Comparison of ENCODE assay signal across 15 cellular contexts in genomic region chr18:75454022-75454795, GRCh38. TPM values are rescaled to one million over a fixed set of nuclear protein-coding genes. Genes with fewer than 3 reads are reported as not detected.
DNase-seq lines count a peak whose midpoint lies in the region; ATAC-seq and TF ChIP-seq lines count a peak whose summit lies in the region.
"Had no signal": no experiment of that assay in that cellular context is flagged by ENCODE, and none has a peak within 500 bp of the region (broad histone marks: within the 10 kb centered on the region; RNA-seq: fewer than 3 reads in every experiment).

No MANE protein-coding gene starts in this region.

- peaks cover 10% of the 10 kb centered on the region for H3K9me3 Mint-ChIP-seq in activated naive CD8-positive, alpha-beta T cell (ENCODE audit: low read depth)
- H3K9me3 Mint-ChIP-seq in activated naive CD8-positive, alpha-beta T cell treated with anti-CD3 and anti-CD28 coated beads, Interleukin-2, amount 50 U/mL, for 24 hours: peaks cover 16% of the 10 kb centered on the region
- H3K9me3 Mint-ChIP-seq in progenitor cell of endocrine pancreas (ENCODE audit: low read depth): peaks cover 17% of the 10 kb centered on the region

- H3K4me1 Mint-ChIP-seq in activated naive CD8-positive, alpha-beta T cell (ENCODE audit: low read depth): peaks cover 11% of the 10 kb centered on the region
- H3K4me1 Mint-ChIP-seq in activated naive CD8-positive, alpha-beta T cell treated with anti-CD3 and anti-CD28 coated beads, Interleukin-2, amount 50 U/mL, for 24 hours: peaks cover 10% of the 10 kb centered on the region
- peaks cover 20% of the 10 kb centered on the region for H3K4me1 Mint-ChIP-seq in progenitor cell of endocrine pancreas (ENCODE audit: low read depth)

- peaks cover 3% of the 10 kb centered on the region for H3K36me3 Mint-ChIP-seq in activated naive CD8-positive, alpha-beta T cell
- peaks cover 2% of the 10 kb centered on the region for H3K36me3 Mint-ChIP-seq in activated naive CD8-positive, alpha-beta T cell treated with anti-CD3 and anti-CD28 coated beads, Interleukin-2, amount 50 U/mL, for 24 hours (ENCODE audit: low read depth)
- peaks cover 13% of the 10 kb centered on the region for H3K36me3 Mint-ChIP-seq in progenitor cell of endocrine pancreas (ENCODE audit: insufficient read depth)

- no peak overlapping the region for H3K27ac Mint-ChIP-seq in activated naive CD8-positive, alpha-beta T cell
- H3K27ac Mint-ChIP-seq in activated naive CD8-positive, alpha-beta T cell treated with anti-CD3 and anti-CD28 coated beads, Interleukin-2, amount 50 U/mL, for 24 hours: no peak overlapping the region
- peak overlapping the region; percentile 92 for H3K27ac Mint-ChIP-seq in progenitor cell of endocrine pancreas
- H3K27ac Mint-ChIP-seq: H9 had no signal

- no peak for ATAC-seq in activated naive CD8-positive, alpha-beta T cell treated with anti-CD3 and anti-CD28 coated beads, Interleukin-2, amount 50 U/mL, for 24 hours
- ATAC-seq: GM12878 had no signal

- DNase-seq in activated naive CD8-positive, alpha-beta T cell treated with anti-CD3 and anti-CD28 coated beads, Interleukin-2, amount 50 U/mL, for 24 hours: no peak
- peak; percentile 60 for DNase-seq in myocyte (ENCODE audit: low read depth)
- DNase-seq in progenitor cell of endocrine pancreas (ENCODE audit: low spot score, unreplicated experiment): no peak
- DNase-seq in HPDE6-E6E7 (ENCODE audit: extremely low spot score): no peak
- no peak for DNase-seq in DMS79 (lab: John Stamatoyannopoulos, UW)
- no peak for DNase-seq in GM10248 (ENCODE audit: extremely low spot score)
- no peak for DNase-seq in effector CD8-positive, alpha-beta T cell (lab: John Stamatoyannopoulos, UW)
- DNase-seq: 8988T, NCI-H1436 treated with DMSO at 0.1 percent for 48 hours, NCI-H2081, NCI-H524, SHP77 treated with DMSO at 0.1 percent for 48 hours had no signal

- POLR2A ChIA-PET in GM10248 (lab: Yijun Ruan, JAX): no interaction called here

- peaks cover 23% of the 10 kb centered on the region for H3K27me3 Mint-ChIP-seq in activated naive CD8-positive, alpha-beta T cell
- H3K27me3 Mint-ChIP-seq in activated naive CD8-positive, alpha-beta T cell treated with anti-CD3 and anti-CD28 coated beads, Interleukin-2, amount 50 U/mL, for 24 hours: peaks cover 52% of the 10 kb centered on the region
- H3K27me3 Mint-ChIP-seq in progenitor cell of endocrine pancreas: no peaks in the 10 kb centered on the region

- TF ChIP-seq CTCF in progenitor cell of endocrine pancreas (IDR thresholded peaks at IDR 0.05; ENCODE audit: unreplicated experiment) (no peak), GM10248 (IDR thresholded peaks at IDR 0.05; ENCODE audit: control extremely low read depth, extremely low read depth, low read depth, missing control alignments) (no peak)

- peak overlapping the region; percentile 82 for H3K4me3 Mint-ChIP-seq in activated naive CD8-positive, alpha-beta T cell
- no peak overlapping the region for H3K4me3 Mint-ChIP-seq in activated naive CD8-positive, alpha-beta T cell treated with anti-CD3 and anti-CD28 coated beads, Interleukin-2, amount 50 U/mL, for 24 hours
- H3K4me3 Mint-ChIP-seq in progenitor cell of endocrine pancreas (ENCODE audit: low read depth): no peak overlapping the region

- CTCF ChIA-PET in GM10248 (lab: Yijun Ruan, JAX): interaction anchor here (1.4 kb wide), 1 partner anchor 12 kb away, joined by 6 read pairs; no protein-coding TSS in a partner anchor

RNA-seq across cellular contexts. Expression of gene SMIM21, which starts 26.7 kb away (rescaled TPM):
- total RNA-seq in myocyte (not detected in 2 replicates), progenitor cell of endocrine pancreas (not detected in 2 replicates)
- polyA plus RNA-seq in myocyte (2012): not detected
- total RNA-seq: GM12878, H9 had no signal
- polyA plus RNA-seq: GM12878 had no signal
